Comparison of ENCODE assay signal across 23 cellular contexts in genomic region chr12:4191149-4191548, GRCh38.
"Had no signal": no experiment of that assay in that cellular context is flagged by ENCODE, and none has a peak within 500 bp of the region (broad histone marks: within the 10 kb centered on the region; RNA-seq: fewer than 3 reads in every experiment).

No MANE protein-coding gene starts in this region.

- H3K27me3 ChIP-seq: neural progenitor cell, ovary, right atrium auricular region, testis, thyroid gland, transverse colon had no signal

- FAIRE-seq: keratinocyte had no signal

- H3K36me3 ChIP-seq: left lung, lower lobe of right lung, neural progenitor cell, ovary, right atrium auricular region, stomach, thyroid gland, transverse colon, upper lobe of right lung had no signal

- DNase-seq: hippocampal formation; left colon; left lung; lower lobe of right lung; mammary epithelial cell; naive B cell; natural killer cell; ovary; stimulated activated CD4-positive, alpha-beta T cell treated with anti-CD3 and anti-CD28 coated beads, Interleukin-12 subunit alpha, Interleukin-12 subunit beta, amount 100 ng/mL, for 4 hours; stimulated activated CD4-positive, alpha-beta T cell treated with anti-CD3 and anti-CD28 coated beads, Interleukin-15, amount 100 ng/mL, for 24 hours; stimulated activated CD4-positive, alpha-beta T cell treated with anti-CD3 and anti-CD28 coated beads, Interleukin-2, amount 100 ng/mL, for 24 hours; stimulated activated CD4-positive, alpha-beta T cell treated with anti-CD3 and anti-CD28 coated beads, Interleukin-4, amount 100 ng/mL, for 1 hour; stimulated activated naive CD8-positive, alpha-beta T cell treated with anti-CD3 and anti-CD28 coated beads, Interleukin-15, Interleukin-2, amounts not matched to agents 100 U/mL and 50 U/mL, for 24 hours; stomach; testis; transverse colon; upper lobe of right lung had no signal

- ATAC-seq: left colon; left lung; lower lobe of right lung; natural killer cell; sciatic nerve; stimulated activated naive CD8-positive, alpha-beta T cell treated with anti-CD3 and anti-CD28 coated beads, Interleukin-15, Interleukin-2, amounts not matched to agents 100 U/mL and 50 U/mL, for 24 hours; upper lobe of right lung had no signal

- H3K4me2 ChIP-seq: neural progenitor cell had no signal

- H3K4me3 ChIP-seq: left lung, lower lobe of right lung, neural progenitor cell, ovary, right atrium auricular region, skin epidermis, stomach, testis, thyroid gland, transverse colon, upper lobe of right lung had no signal

- H3K9ac ChIP-seq: neural progenitor cell had no signal

- H3K9me3 ChIP-seq: left lung, lower lobe of right lung, ovary, right atrium auricular region, stomach, testis, thyroid gland, transverse colon, upper lobe of right lung had no signal

- H3K4me1 ChIP-seq: left lung, lower lobe of right lung, right atrium auricular region, stomach, testis, transverse colon, upper lobe of right lung had no signal

- H3K27ac ChIP-seq: lower lobe of right lung, neural progenitor cell, ovary, right atrium auricular region, skin epidermis, stomach, testis, thyroid gland, transverse colon, upper lobe of right lung had no signal

- H2AFZ ChIP-seq: neural progenitor cell had no signal
